In genomic region chr11:123549901-123550619, GRCh38 we compare ENCODE assay signal across 15 cellular contexts.
A peak's percentile ranks its signal among the peaks of the same experiment; 100 is the strongest.
DNase-seq lines count a peak whose midpoint lies in the region; ATAC-seq, FAIRE-seq and TF ChIP-seq lines count a peak whose summit lies in the region.
"Had no signal": no experiment of that assay in that cellular context is flagged by ENCODE, and none has a peak within 500 bp of the region (broad histone marks: within the 10 kb centered on the region; RNA-seq: fewer than 3 reads in every experiment).

No MANE protein-coding gene starts in this region.

- ATAC-seq in activated naive CD8-positive, alpha-beta T cell treated with anti-CD3 and anti-CD28 coated beads, Interleukin-2, amount 50 U/mL, for 24 hours: peak; percentile 68
- ATAC-seq in upper lobe of right lung (peak; percentile 24), GM21390 (IDR thresholded peaks at IDR 0.05; ENCODE audit: unreplicated experiment) (no peak)
- ATAC-seq: activated CD8-positive, alpha-beta memory T cell treated with anti-CD3 and anti-CD28 coated beads, Interleukin-2, amount 10 ng/mL, durations not matched to agents 7 days and 5 days had no signal

- TF ChIP-seq CTCF in endothelial cell (IDR thresholded peaks at IDR 0.05; ENCODE audit: unreplicated experiment) (no peak), upper lobe of right lung (IDR thresholded peaks at IDR 0.05) (no peak)

- FAIRE-seq in H54 (lab: Jason Lieb, UNC): no peak

- no peaks in the 10 kb centered on the region for H3K9me3 ChIP-seq in upper lobe of right lung

- no peak overlapping the region for H3K4me3 Mint-ChIP-seq in activated naive CD8-positive, alpha-beta T cell treated with anti-CD3 and anti-CD28 coated beads, Interleukin-2, amount 50 U/mL, for 24 hours
- no peak overlapping the region for H3K4me3 Mint-ChIP-seq in activated naive CD8-positive, alpha-beta T cell treated with anti-CD3 and anti-CD28 coated beads for 36 hours
- H3K4me3 Mint-ChIP-seq in endothelial cell (ENCODE audit: unreplicated experiment): peak overlapping the region; percentile 56
- H3K4me3 Mint-ChIP-seq: activated CD8-positive, alpha-beta memory T cell treated with anti-CD3 and anti-CD28 coated beads, Interleukin-2, amount 10 ng/mL, durations not matched to agents 7 days and 5 days; activated naive CD8-positive, alpha-beta T cell had no signal

- H3K4me1 ChIP-seq in upper lobe of right lung: no peaks in the 10 kb centered on the region

- H3K4me1 Mint-ChIP-seq in activated naive CD8-positive, alpha-beta T cell treated with anti-CD3 and anti-CD28 coated beads, Interleukin-2, amount 50 U/mL, for 24 hours: peaks cover 9% of the 10 kb centered on the region
- H3K4me1 Mint-ChIP-seq in activated naive CD8-positive, alpha-beta T cell treated with anti-CD3 and anti-CD28 coated beads for 36 hours: peaks cover 4% of the 10 kb centered on the region
- peaks cover 54% of the 10 kb centered on the region for H3K4me1 Mint-ChIP-seq in endothelial cell (ENCODE audit: unreplicated experiment)

- H3K27ac Mint-ChIP-seq in activated naive CD8-positive, alpha-beta T cell treated with anti-CD3 and anti-CD28 coated beads, Interleukin-2, amount 50 U/mL, for 24 hours: no peak overlapping the region
- H3K27ac Mint-ChIP-seq in activated naive CD8-positive, alpha-beta T cell treated with anti-CD3 and anti-CD28 coated beads for 36 hours: no peak overlapping the region
- peak overlapping the region; percentile 85 for H3K27ac Mint-ChIP-seq in endothelial cell (ENCODE audit: unreplicated experiment)
- H3K27ac Mint-ChIP-seq: activated CD8-positive, alpha-beta memory T cell treated with anti-CD3 and anti-CD28 coated beads, Interleukin-2, amount 10 ng/mL, durations not matched to agents 7 days and 5 days; activated naive CD8-positive, alpha-beta T cell had no signal

- no peaks in the 10 kb centered on the region for H3K27me3 ChIP-seq in upper lobe of right lung

- no peaks in the 10 kb centered on the region for H3K9me3 Mint-ChIP-seq in activated naive CD8-positive, alpha-beta T cell treated with anti-CD3 and anti-CD28 coated beads, Interleukin-2, amount 50 U/mL, for 24 hours
- no peaks in the 10 kb centered on the region for H3K9me3 Mint-ChIP-seq in activated naive CD8-positive, alpha-beta T cell treated with anti-CD3 and anti-CD28 coated beads for 36 hours
- H3K9me3 Mint-ChIP-seq in endothelial cell (ENCODE audit: unreplicated experiment): no peaks in the 10 kb centered on the region

- H3K36me3 Mint-ChIP-seq in activated naive CD8-positive, alpha-beta T cell treated with anti-CD3 and anti-CD28 coated beads, Interleukin-2, amount 50 U/mL, for 24 hours (ENCODE audit: low read depth): no peaks in the 10 kb centered on the region
- H3K36me3 Mint-ChIP-seq in activated naive CD8-positive, alpha-beta T cell treated with anti-CD3 and anti-CD28 coated beads for 36 hours: no peaks in the 10 kb centered on the region
- no peaks in the 10 kb centered on the region for H3K36me3 Mint-ChIP-seq in endothelial cell (ENCODE audit: low read depth, unreplicated experiment)
- H3K36me3 Mint-ChIP-seq: activated naive CD8-positive, alpha-beta T cell had no signal

- no peak for TF ChIP-seq POLR2A in H54 (IDR thresholded peaks at IDR 0.05; ENCODE audit: low read depth, low read length)

- no peak for DNase-seq in activated naive CD8-positive, alpha-beta T cell treated with anti-CD3 and anti-CD28 coated beads, Interleukin-2, amount 50 U/mL, for 24 hours
- no peak for DNase-seq in activated naive CD8-positive, alpha-beta T cell treated with anti-CD3 and anti-CD28 coated beads for 36 hours
- DNase-seq in RPMI7951 (ENCODE audit: low read depth) (peak; percentile 22), endothelial cell (ENCODE audit: low spot score) (no peak), upper lobe of right lung (no peak), H54 (ENCODE audit: insufficient read length, low spot score) (no peak)
- no peak for DNase-seq in stimulated activated naive CD4-positive, alpha-beta T cell (lab: John Stamatoyannopoulos, UW)
- DNase-seq: activated CD8-positive, alpha-beta memory T cell treated with anti-CD3 and anti-CD28 coated beads, Interleukin-2, amount 10 ng/mL, durations not matched to agents 7 days and 5 days; HCEC 1CT; NCI-H187 treated with DMSO at 0.1 percent for 48 hours; NCI-H526 treated with DMSO at 0.1 percent for 48 hours had no signal

- H3K27ac ChIP-seq in upper lobe of right lung: no peak overlapping the region
- H3K27ac ChIP-seq: epithelial cell of prostate had no signal

- intact Hi-C loops in upper lobe of right lung (cut with DNase I): no loop called here

- H3K27me3 Mint-ChIP-seq in activated naive CD8-positive, alpha-beta T cell treated with anti-CD3 and anti-CD28 coated beads, Interleukin-2, amount 50 U/mL, for 24 hours: no peaks in the 10 kb centered on the region
- H3K27me3 Mint-ChIP-seq in activated naive CD8-positive, alpha-beta T cell treated with anti-CD3 and anti-CD28 coated beads for 36 hours: no peaks in the 10 kb centered on the region
- H3K27me3 Mint-ChIP-seq in endothelial cell (ENCODE audit: unreplicated experiment): peaks cover 4% of the 10 kb centered on the region
- H3K27me3 Mint-ChIP-seq: activated CD8-positive, alpha-beta memory T cell treated with anti-CD3 and anti-CD28 coated beads, Interleukin-2, amount 10 ng/mL, durations not matched to agents 7 days and 5 days; activated naive CD8-positive, alpha-beta T cell had no signal

- H3K36me3 ChIP-seq in upper lobe of right lung: no peaks in the 10 kb centered on the region

- no peak overlapping the region for H3K4me3 ChIP-seq in upper lobe of right lung
- H3K4me3 ChIP-seq: smooth muscle cell had no signal
